Comparison of ENCODE assay signal across 8 cellular contexts in genomic region chr1:217747156-217747769, GRCh38.
DNase-seq lines count a peak whose midpoint lies in the region; ATAC-seq and TF ChIP-seq lines count a peak whose summit lies in the region.

No MANE protein-coding gene starts in this region.

- H3K27ac Mint-ChIP-seq in stimulated activated effector memory CD8-positive, alpha-beta T cell treated with anti-CD3 and anti-CD28 coated beads, Interleukin-12 subunit alpha, Interleukin-12 subunit beta, amount 100 ng/mL, for 72 hours, result no peak overlapping the region

- TF ChIP-seq CTCF in AG09309 (IDR thresholded peaks at IDR 0.05; ENCODE audit: control insufficient read depth, insufficient read depth, low read depth, low read length, missing control alignments), result peak; percentile 57

- no peak overlapping the region for H3K4me3 Mint-ChIP-seq in stimulated activated effector memory CD8-positive, alpha-beta T cell treated with anti-CD3 and anti-CD28 coated beads, Interleukin-12 subunit alpha, Interleukin-12 subunit beta, amount 100 ng/mL, for 72 hours

- ATAC-seq in GM19372 (IDR thresholded peaks at IDR 0.05; ENCODE audit: low read depth, unreplicated experiment) (peak; percentile 60), left lobe of liver (peak; percentile 54), GM19023 (IDR thresholded peaks at IDR 0.05; ENCODE audit: unreplicated experiment) (no peak)
- ATAC-seq in stimulated activated effector memory CD8-positive, alpha-beta T cell treated with anti-CD3 and anti-CD28 coated beads, Interleukin-12 subunit alpha, Interleukin-12 subunit beta, amount 100 ng/mL, for 72 hours, result no peak

- no peaks in the 10 kb centered on the region for H3K36me3 Mint-ChIP-seq in stimulated activated effector memory CD8-positive, alpha-beta T cell treated with anti-CD3 and anti-CD28 coated beads, Interleukin-12 subunit alpha, Interleukin-12 subunit beta, amount 100 ng/mL, for 72 hours

- H3K9me3 Mint-ChIP-seq in stimulated activated effector memory CD8-positive, alpha-beta T cell treated with anti-CD3 and anti-CD28 coated beads, Interleukin-12 subunit alpha, Interleukin-12 subunit beta, amount 100 ng/mL, for 72 hours, result no peaks in the 10 kb centered on the region

- DNase-seq in AG09309 (ENCODE audit: low read depth) (peak; percentile 17), NCI-H146 treated with DMSO at 0.1 percent for 48 hours (lab: John Stamatoyannopoulos, UW; ENCODE audit: unreplicated experiment) (peak; percentile 63), amniotic epithelial cell (ENCODE audit: low read depth) (peak; percentile 26), left lobe of liver (ENCODE audit: low spot score) (no peak)
- DNase-seq in stimulated activated effector memory CD8-positive, alpha-beta T cell treated with anti-CD3 and anti-CD28 coated beads, Interleukin-12 subunit alpha, Interleukin-12 subunit beta, amount 100 ng/mL, for 72 hours (ENCODE audit: low spot score in 2 of 2), result no peak
- DNase-seq in activated CD4-positive, alpha-beta T cell treated with anti-CD3 and anti-CD28 coated beads, Interleukin-2, amount 50 U/mL, for 48 hours, result no peak

- no peaks in the 10 kb centered on the region for H3K4me1 Mint-ChIP-seq in stimulated activated effector memory CD8-positive, alpha-beta T cell treated with anti-CD3 and anti-CD28 coated beads, Interleukin-12 subunit alpha, Interleukin-12 subunit beta, amount 100 ng/mL, for 72 hours

- no peak overlapping the region for H3K4me3 ChIP-seq in AG09309 (ENCODE audit: control insufficient read depth, low read depth, low read length)

Comparison
In these comparisons a context has a peak if more than half of its experiments do, and no peak if none do; other contexts are left out.
1. DNase-seq: peak in AG09309 (single experiment), NCI-H146 treated with DMSO at 0.1 percent for 48 hours (single experiment) and amniotic epithelial cell (single experiment); none in left lobe of liver (single experiment), stimulated activated effector memory CD8-positive, alpha-beta T cell treated with anti-CD3 and anti-CD28 coated beads, Interleukin-12 subunit alpha, Interleukin-12 subunit beta, amount 100 ng/mL, for 72 hours (0 of 2) and activated CD4-positive, alpha-beta T cell treated with anti-CD3 and anti-CD28 coated beads, Interleukin-2, amount 50 U/mL, for 48 hours (0 of 2).
2. ATAC-seq: peak in GM19372 (single experiment) and left lobe of liver (single experiment); none in stimulated activated effector memory CD8-positive, alpha-beta T cell treated with anti-CD3 and anti-CD28 coated beads, Interleukin-12 subunit alpha, Interleukin-12 subunit beta, amount 100 ng/mL, for 72 hours (single experiment) and GM19023 (single experiment).